1 cellular context compared by ENCODE assay signal in the genomic region with DNA sequence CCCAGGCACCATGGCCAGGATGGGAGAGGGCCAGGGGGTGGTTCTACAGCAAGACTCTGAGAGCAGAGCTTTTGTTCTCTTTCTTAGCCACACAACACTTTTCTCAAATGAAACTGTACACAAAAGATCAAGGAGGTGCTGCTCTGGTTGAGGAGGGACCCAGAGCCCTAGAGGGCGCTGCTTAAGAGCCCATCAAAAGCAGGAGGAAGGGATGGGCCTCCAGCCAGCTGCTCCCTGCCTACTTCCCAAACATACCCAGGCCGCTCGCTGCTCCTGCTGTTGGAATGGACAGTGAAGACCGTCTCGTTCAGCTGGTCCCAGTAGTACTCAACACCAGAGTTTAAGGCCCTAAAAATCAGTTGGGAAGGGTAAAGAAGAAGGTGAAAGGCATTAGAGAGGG.
TF ChIP-seq lines count a peak whose summit lies in the region.

No MANE protein-coding gene starts in this region.

TF ChIP-seq in GM12878, 131 proteins besides CTCF, POLR2A, EP300 and RAD21:
- no peak for TF ChIP-seq NFXL1 (IDR thresholded peaks at IDR 0.05; ENCODE audit: borderline replicate concordance)
- no peak for TF ChIP-seq TCF3 (IDR thresholded peaks at IDR 0.05; ENCODE audit: borderline replicate concordance, insufficient read depth, low read depth, low read length)
- no peak for TF ChIP-seq TCF12 (IDR thresholded peaks at IDR 0.05; ENCODE audit: low read depth, low read length)
- TF ChIP-seq FOXM1 (IDR thresholded peaks at IDR 0.05; ENCODE audit: low read depth, low read length): no peak
